10 cellular contexts compared by ENCODE assay signal in genomic region chr11:16923987-16924386, GRCh38.
DNase-seq lines count a peak whose midpoint lies in the region; ATAC-seq and TF ChIP-seq lines count a peak whose summit lies in the region.
"Had no signal": no experiment of that assay in that cellular context is flagged by ENCODE, and none has a peak within 500 bp of the region (broad histone marks: within the 10 kb centered on the region; RNA-seq: fewer than 3 reads in every experiment).

No MANE protein-coding gene starts in this region.

- TF ChIP-seq CTCF in glutamatergic neuron (IDR thresholded peaks at IDR 0.05; ENCODE audit: partially characterized antibody, unreplicated experiment) (no peak), suprapubic skin (IDR thresholded peaks at IDR 0.05) (no peak), foreskin fibroblast (IDR thresholded peaks at IDR 0.05; ENCODE audit: low read depth, low read length) (no peak)

- no peak for TF ChIP-seq EP300 in suprapubic skin (IDR thresholded peaks at IDR 0.05)

- ATAC-seq in HG03469 (IDR thresholded peaks at IDR 0.05; ENCODE audit: unreplicated experiment) = peak; percentile 34

- 80% methylated on average over 4 of the region's 4 CpGs for WGBS in suprapubic skin

- no peaks in the 10 kb centered on the region for H3K9me3 Mint-ChIP-seq in activated CD4-positive, alpha-beta T cell treated with anti-CD3 and anti-CD28 coated beads, Interleukin-2, amount 10 ng/mL, durations not matched to agents 24 days and 14 days
- H3K9me3 Mint-ChIP-seq in glutamatergic neuron (ENCODE audit: unreplicated experiment) = no peaks in the 10 kb centered on the region

- no peak overlapping the region for H3K27ac ChIP-seq in suprapubic skin
- H3K27ac ChIP-seq: ascending aorta had no signal

- H3K4me3 ChIP-seq in suprapubic skin = peak overlapping the region; percentile 57
- no peak overlapping the region for H3K4me3 ChIP-seq in foreskin fibroblast (ENCODE audit: low read depth in 1 of 2, low read length in 2 of 2)

- no peak for TF ChIP-seq POLR2A in suprapubic skin (IDR thresholded peaks at IDR 0.05)

- peaks cover 45% of the 10 kb centered on the region for H3K27me3 Mint-ChIP-seq in activated CD4-positive, alpha-beta T cell treated with anti-CD3 and anti-CD28 coated beads, Interleukin-2, amount 10 ng/mL, durations not matched to agents 24 days and 14 days
- H3K27me3 Mint-ChIP-seq in glutamatergic neuron (ENCODE audit: unreplicated experiment) = peaks cover 20% of the 10 kb centered on the region

- H3K36me3 ChIP-seq in suprapubic skin = no peaks in the 10 kb centered on the region
- H3K36me3 ChIP-seq: ascending aorta had no signal

- no peaks in the 10 kb centered on the region for H3K9me3 ChIP-seq in suprapubic skin
- H3K9me3 ChIP-seq: ascending aorta had no signal

- intact Hi-C loops in activated CD4-positive, alpha-beta T cell treated with anti-CD3 and anti-CD28 coated beads, Interleukin-2, amount 10 ng/mL, durations not matched to agents 24 days and 14 days (cut with micrococcal nuclease) = loop anchor here (1.0 kb wide), 1 partner anchor 21 kb away; no protein-coding TSS in a partner anchor

- peaks cover 30% of the 10 kb centered on the region for H3K4me1 ChIP-seq in suprapubic skin

- H3K4me1 Mint-ChIP-seq in activated CD4-positive, alpha-beta T cell treated with anti-CD3 and anti-CD28 coated beads, Interleukin-2, amount 10 ng/mL, durations not matched to agents 24 days and 14 days = peaks cover 17% of the 10 kb centered on the region
- no peaks in the 10 kb centered on the region for H3K4me1 Mint-ChIP-seq in glutamatergic neuron (ENCODE audit: low read depth, unreplicated experiment)

- H3K36me3 Mint-ChIP-seq in activated CD4-positive, alpha-beta T cell treated with anti-CD3 and anti-CD28 coated beads, Interleukin-2, amount 10 ng/mL, durations not matched to agents 24 days and 14 days (ENCODE audit: low read depth) = no peaks in the 10 kb centered on the region
- peaks cover 4% of the 10 kb centered on the region for H3K36me3 Mint-ChIP-seq in glutamatergic neuron (ENCODE audit: unreplicated experiment)

- H3K27me3 ChIP-seq in suprapubic skin = peaks cover 10% of the 10 kb centered on the region
- H3K27me3 ChIP-seq: ascending aorta had no signal

- peak overlapping the region; percentile 89 for H3K4me3 Mint-ChIP-seq in activated CD4-positive, alpha-beta T cell treated with anti-CD3 and anti-CD28 coated beads, Interleukin-2, amount 10 ng/mL, durations not matched to agents 24 days and 14 days
- H3K4me3 Mint-ChIP-seq in glutamatergic neuron (ENCODE audit: unreplicated experiment) = peak overlapping the region; percentile 70

- DNase-seq in activated CD4-positive, alpha-beta T cell treated with anti-CD3 and anti-CD28 coated beads, Interleukin-2, amount 10 ng/mL, durations not matched to agents 24 days and 14 days = no peak
- DNase-seq in activated CD4-positive, alpha-beta T cell treated with anti-CD3 and anti-CD28 coated beads for 4 hours = no peak
- DNase-seq in glutamatergic neuron (no peak), suprapubic skin (ENCODE audit: low spot score in 2 of 2) (no peak), SKM-1 treated with dmso at 0.1 percent for 144 hours (lab: John Stamatoyannopoulos, UW; ENCODE audit: unreplicated experiment) (no peak), foreskin fibroblast (no peak), pons (ENCODE audit: low spot score) (no peak)
- DNase-seq: SIG-M5 had no signal

- no peak overlapping the region for H3K27ac Mint-ChIP-seq in activated CD4-positive, alpha-beta T cell treated with anti-CD3 and anti-CD28 coated beads, Interleukin-2, amount 10 ng/mL, durations not matched to agents 24 days and 14 days
- H3K27ac Mint-ChIP-seq in glutamatergic neuron (ENCODE audit: unreplicated experiment) = no peak overlapping the region
